In genomic region chr1:50976111-50976889, GRCh38 we compare ENCODE assay signal across 1 cellular context.
TF ChIP-seq lines count a peak whose summit lies in the region.

No MANE protein-coding gene starts in this region.

TF ChIP-seq in H1, 55 proteins besides CTCF, POLR2A, EP300 and RAD21 (continued from another document):
- TF ChIP-seq, protein P1, sequence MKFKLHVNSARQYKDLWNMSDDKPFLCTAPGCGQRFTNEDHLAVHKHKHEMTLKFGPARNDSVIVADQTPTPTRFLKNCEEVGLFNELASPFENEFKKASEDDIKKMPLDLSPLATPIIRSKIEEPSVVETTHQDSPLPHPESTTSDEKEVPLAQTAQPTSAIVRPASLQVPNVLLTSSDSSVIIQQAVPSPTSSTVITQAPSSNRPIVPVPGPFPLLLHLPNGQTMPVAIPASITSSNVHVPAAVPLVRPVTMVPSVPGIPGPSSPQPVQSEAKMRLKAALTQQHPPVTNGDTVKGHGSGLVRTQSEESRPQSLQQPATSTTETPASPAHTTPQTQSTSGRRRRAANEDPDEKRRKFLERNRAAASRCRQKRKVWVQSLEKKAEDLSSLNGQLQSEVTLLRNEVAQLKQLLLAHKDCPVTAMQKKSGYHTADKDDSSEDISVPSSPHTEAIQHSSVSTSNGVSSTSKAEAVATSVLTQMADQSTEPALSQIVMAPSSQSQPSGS (IDR thresholded peaks at IDR 0.05; ENCODE audit: low read length): no peak
- no peak for TF ChIP-seq POU5F1 (IDR thresholded peaks at IDR 0.05; ENCODE audit: low read depth, low read length)
- TF ChIP-seq SAP30 (IDR thresholded peaks at IDR 0.05; ENCODE audit: insufficient read depth, insufficient replicate concordance, low read length): no peak
- 0 out of 2 replicates have a peak, but pooled peaks have one; percentile 15 for TF ChIP-seq EGR1 (IDR thresholded peaks at IDR 0.05; ENCODE audit: borderline replicate concordance, low read depth, low read length)
- TF ChIP-seq CTBP2 (IDR thresholded peaks at IDR 0.05; ENCODE audit: borderline replicate concordance, insufficient read depth, insufficient read length, low read length): peak; percentile 39
- TF ChIP-seq TCF12 (IDR thresholded peaks at IDR 0.05; ENCODE audit: low read depth, low read length): 0 out of 2 replicates have a peak, but pooled peaks have one; percentile 53
- TF ChIP-seq TBP (IDR thresholded peaks at IDR 0.05; ENCODE audit: low read depth, low read length): no peak
- TF ChIP-seq EZH2 (IDR thresholded peaks at IDR 0.05; ENCODE audit: low read depth, low read length, severe bottlenecking): peak; percentile 96
- no peak for TF ChIP-seq CREB1 (IDR thresholded peaks at IDR 0.05)
- peak; percentile 89; the same call in 1 of the 2 replicates for TF ChIP-seq SUZ12 (IDR thresholded peaks at IDR 0.05; ENCODE audit: low read length)
TF ChIP-seq in H1: peak in this region for 6.
